8 cellular contexts compared by ENCODE assay signal in genomic region chr10:69316313-69317059, GRCh38. TPM values are rescaled to one million over a fixed set of nuclear protein-coding genes. Genes with fewer than 3 reads are reported as not detected.
A peak's percentile ranks its signal among the peaks of the same experiment; 100 is the strongest.
DNase-seq lines count a peak whose midpoint lies in the region; ATAC-seq and TF ChIP-seq lines count a peak whose summit lies in the region.

No MANE protein-coding gene starts in this region.

- H3K4me3 ChIP-seq in Loucy (ENCODE audit: low read length, poor library complexity, severe bottlenecking) (no peak overlapping the region), choroid plexus epithelial cell (ENCODE audit: low read depth, low read length) (no peak overlapping the region), neuronal stem cell (ENCODE audit: low read length in 2 of 2) (no peak overlapping the region)

- no peak overlapping the region for H2BK15ac ChIP-seq in neuronal stem cell (ENCODE audit: low read length)

- no peak overlapping the region for H3K18ac ChIP-seq in neuronal stem cell (ENCODE audit: low read length)

- H3K4me1 ChIP-seq in Loucy (ENCODE audit: insufficient read depth, low read length, poor library complexity, severe bottlenecking) (peaks cover 31% of the 10 kb centered on the region), neuronal stem cell (ENCODE audit: control insufficient read depth in 2 of 2, insufficient read depth in 1 of 2, low read depth in 1 of 2, low read length in 2 of 2) (peaks cover 7% of the 10 kb centered on the region in 2 donors)

- H4K8ac ChIP-seq in neuronal stem cell (ENCODE audit: low read depth, low read length), result no peak overlapping the region

- 0 out of 2 replicates have a peak overlapping the region, but pooled peaks have one; percentile 3 for H2AFZ ChIP-seq in Loucy (ENCODE audit: low read length)
- H2AFZ ChIP-seq in neuronal stem cell (ENCODE audit: low read length), result peak overlapping the region; percentile 8

- H3K4me2 ChIP-seq in Loucy (ENCODE audit: low read depth, low read length, poor library complexity, severe bottlenecking), result peak overlapping the region; percentile 91
- no peak overlapping the region for H3K4me2 ChIP-seq in neuronal stem cell (ENCODE audit: insufficient read depth, low read length, poor library complexity, severe bottlenecking)

- H3K4ac ChIP-seq in neuronal stem cell (ENCODE audit: low read length), result no peak overlapping the region

- no peak overlapping the region for H4K91ac ChIP-seq in neuronal stem cell (ENCODE audit: low read depth, low read length, poor library complexity)

- no peaks in the 10 kb centered on the region for H3K36me3 ChIP-seq in Loucy (ENCODE audit: insufficient read depth, low read length)
- H3K36me3 ChIP-seq in neuronal stem cell (replicated peaks in 1 of 2; ENCODE audit: control insufficient read depth in 2 of 2, insufficient read depth in 2 of 2, low read length in 2 of 2), result no peaks in the 10 kb centered on the region

- H2BK5ac ChIP-seq in neuronal stem cell (ENCODE audit: low read length), result no peak overlapping the region

- peaks cover 25% of the 10 kb centered on the region for H4K20me1 ChIP-seq in Loucy (ENCODE audit: insufficient read depth, low read length, poor library complexity, severe bottlenecking)

- H3K14ac ChIP-seq in neuronal stem cell (ENCODE audit: low read length), result no peak overlapping the region

- H2BK120ac ChIP-seq in neuronal stem cell (ENCODE audit: low read depth, low read length), result no peak overlapping the region

- H3K79me1 ChIP-seq in neuronal stem cell (ENCODE audit: low read depth, low read length), result peaks cover 4% of the 10 kb centered on the region

- no peak overlapping the region for H2BK12ac ChIP-seq in neuronal stem cell (ENCODE audit: low read length)

- DNase-seq in DMS53 (lab: John Stamatoyannopoulos, UW) (peak; percentile 41), choroid plexus epithelial cell (ENCODE audit: low read depth) (peak; percentile 47), neuronal stem cell (ENCODE audit: low spot score) (no peak)
- no peak for DNase-seq in stimulated activated CD4-positive, alpha-beta T cell treated with anti-CD3 and anti-CD28 coated beads, Interleukin-1b, Interleukin-23, amount 100 ng/mL, for 48 hours

- H3K9me2 ChIP-seq in Loucy (replicated peaks; ENCODE audit: low read depth, low read length), result no peaks in the 10 kb centered on the region

- ATAC-seq in GM21515 (IDR thresholded peaks at IDR 0.05; ENCODE audit: unreplicated experiment) (no peak), GM18870 (IDR thresholded peaks at IDR 0.05; ENCODE audit: unreplicated experiment) (no peak), GM21526 (IDR thresholded peaks at IDR 0.05; ENCODE audit: low FRiP score, unreplicated experiment) (no peak)

- no peak overlapping the region for H2AK5ac ChIP-seq in neuronal stem cell (ENCODE audit: low read depth, low read length)

- TF ChIP-seq CTCF in Loucy (conservative IDR thresholded peaks at IDR 0.05; ENCODE audit: low read length), result no peak
- no peak for TF ChIP-seq CTCF in choroid plexus epithelial cell (conservative IDR thresholded peaks at IDR 0.05; ENCODE audit: low read depth, low read length)

- no peaks in the 10 kb centered on the region for H3K27me3 ChIP-seq in Loucy (ENCODE audit: insufficient read depth, low read length, poor library complexity, severe bottlenecking)
- H3K27me3 ChIP-seq in neuronal stem cell (ENCODE audit: control insufficient read depth in 3 of 3, insufficient read depth in 3 of 3, low read depth in 1 of 3, low read length in 3 of 3), result peaks cover 0 to 42% (median 3%) of the 10 kb centered on the region in 3 experiments

- H3K23ac ChIP-seq in neuronal stem cell (ENCODE audit: low read depth, low read length, poor library complexity), result no peak overlapping the region

- no peaks in the 10 kb centered on the region for H3F3A ChIP-seq in Loucy (ENCODE audit: low read depth)

- no CpG with 5 or more reads among the region's 6 CpGs for WGBS in neuronal stem cell (ENCODE audit: extremely low coverage in 2 of 2, insufficient read length in 2 of 2, insufficient replicate concordance in 1 of 2), 2 donors

- H3K9me3 ChIP-seq in Loucy (ENCODE audit: insufficient read depth, low read depth, low read length) (no peaks in the 10 kb centered on the region), neuronal stem cell (replicated peaks in 1 of 2; ENCODE audit: control insufficient read depth in 2 of 2, insufficient read depth in 1 of 2, low read depth in 1 of 2, low read length in 2 of 2) (no peaks in the 10 kb centered on the region)

- H3K79me2 ChIP-seq in Loucy (ENCODE audit: insufficient read depth, low read length), result peaks cover 28% of the 10 kb centered on the region

- no peak overlapping the region for H3K9ac ChIP-seq in Loucy (ENCODE audit: low read depth, low read length, poor library complexity, severe bottlenecking)
- no peak overlapping the region for H3K9ac ChIP-seq in neuronal stem cell (ENCODE audit: low read depth, low read length, poor library complexity)

- H3K27ac ChIP-seq in neuronal stem cell (replicated peaks; ENCODE audit: low read length), result no peak overlapping the region

RNA-seq across cellular contexts. Expression of gene HK1, which starts 38.2 kb away (rescaled TPM):
- 26.2 TPM for polyA plus RNA-seq in neuronal stem cell (2013, experiment 1 of 2)
- 26.0 TPM for polyA plus RNA-seq in neuronal stem cell (2013, experiment 2 of 2)

Comparison
In these comparisons a context has a peak if more than half of its experiments do, and no peak if none do; other contexts are left out.
1. DNase-seq: peak in DMS53 (single experiment) and choroid plexus epithelial cell (single experiment); none in neuronal stem cell (single experiment) and stimulated activated CD4-positive, alpha-beta T cell treated with anti-CD3 and anti-CD28 coated beads, Interleukin-1b, Interleukin-23, amount 100 ng/mL, for 48 hours (single experiment).